3 cellular contexts compared by ENCODE assay signal in the genomic region with DNA sequence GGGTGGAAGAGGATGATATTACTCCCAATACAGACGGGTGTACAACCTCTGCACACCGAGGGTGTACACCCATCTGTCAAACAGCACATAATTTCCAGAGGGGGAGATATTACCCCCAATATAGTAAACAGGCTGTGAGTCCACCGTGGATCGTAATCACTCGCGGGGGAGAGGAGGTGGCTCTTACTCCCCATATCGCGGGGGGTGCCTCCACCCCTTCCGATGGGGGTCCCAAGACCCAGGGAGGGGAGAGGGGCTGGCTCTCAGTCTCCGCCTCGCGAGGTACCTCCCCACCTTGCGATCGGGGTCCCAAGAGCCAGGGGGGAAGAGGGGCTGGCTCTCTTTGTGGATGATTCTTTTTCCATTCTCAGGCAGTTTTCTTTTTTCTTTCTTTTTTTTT. TPM values are rescaled to one million over a fixed set of nuclear protein-coding genes. Genes with fewer than 3 reads are reported as not detected.
"Had no signal": no experiment of that assay in that cellular context is flagged by ENCODE, and none has a peak within 500 bp of the region (broad histone marks: within the 10 kb centered on the region; RNA-seq: fewer than 3 reads in every experiment).

No MANE protein-coding gene starts in this region.

RNA-seq across cellular contexts. Expression of gene FOXD4L1, which starts 13.4 kb away (rescaled TPM):
- total RNA-seq: posterior vena cava had no signal
- polyA plus RNA-seq: liver; naive thymus-derived CD8-positive, alpha-beta T cell had no signal
